In genomic region chr5:151014680-151015343, GRCh38 we compare ENCODE assay signal across 1 cellular context.
A peak's percentile ranks its signal among the peaks of the same experiment; 100 is the strongest.
TF ChIP-seq lines count a peak whose summit lies in the region.

No MANE protein-coding gene starts in this region.

TF ChIP-seq in HepG2, 621 proteins besides CTCF, POLR2A, EP300 and RAD21 (continued from another document and continues in another):
- peak; percentile 42; the same call in 1 of the 2 replicates for TF ChIP-seq AHDC1 (CRISPR knock-in tag; IDR thresholded peaks at IDR 0.05; ENCODE audit: borderline replicate concordance)
- no peak for TF ChIP-seq SP140L (CRISPR knock-in tag; IDR thresholded peaks at IDR 0.05; ENCODE audit: borderline replicate concordance)
- no peak for TF ChIP-seq SYNCRIP (IDR thresholded peaks at IDR 0.05; ENCODE audit: insufficient read depth, low read depth, low read length)
- TF ChIP-seq ZNF761 (CRISPR knock-in tag; conservative IDR thresholded peaks at IDR 0.05) = no peak
- no peak for TF ChIP-seq ZNF496 (CRISPR knock-in tag; IDR thresholded peaks at IDR 0.05; ENCODE audit: insufficient replicate concordance)
- no peak for TF ChIP-seq ZNF740 (CRISPR knock-in tag; IDR thresholded peaks at IDR 0.05)
- TF ChIP-seq KLF16 (CRISPR knock-in tag; IDR thresholded peaks at IDR 0.05) = no peak
- TF ChIP-seq ATF1 (CRISPR knock-in tag; IDR thresholded peaks at IDR 0.05) = peak; percentile 27; the same call in 1 of the 2 replicates
- TF ChIP-seq ZNF446 (CRISPR knock-in tag; IDR thresholded peaks at IDR 0.05) = no peak
- no peak for TF ChIP-seq ZSCAN21 (CRISPR knock-in tag; IDR thresholded peaks at IDR 0.05; ENCODE audit: borderline replicate concordance)
- no peak for TF ChIP-seq PRMT3 (CRISPR knock-in tag; IDR thresholded peaks at IDR 0.05; ENCODE audit: borderline replicate concordance, low read depth)
- TF ChIP-seq ZNF784 (CRISPR knock-in tag; IDR thresholded peaks at IDR 0.05; ENCODE audit: borderline replicate concordance) = no peak
- TF ChIP-seq MXD1 (CRISPR knock-in tag; IDR thresholded peaks at IDR 0.05) = no peak
- TF ChIP-seq ZNF574 (CRISPR knock-in tag; IDR thresholded peaks at IDR 0.05) = no peak
- TF ChIP-seq ZNF781 (CRISPR knock-in tag; IDR thresholded peaks at IDR 0.05; ENCODE audit: borderline replicate concordance, not compliant biosample characterization) = no peak
- no peak for TF ChIP-seq ZNF251 (CRISPR knock-in tag; IDR thresholded peaks at IDR 0.05)
- TF ChIP-seq CENPX (CRISPR knock-in tag; IDR thresholded peaks at IDR 0.05) = no peak
- TF ChIP-seq GLMP (CRISPR knock-in tag; IDR thresholded peaks at IDR 0.05; ENCODE audit: borderline replicate concordance) = no peak
- no peak for TF ChIP-seq ZNF530 (CRISPR knock-in tag; IDR thresholded peaks at IDR 0.05; ENCODE audit: low read depth)
- no peak for TF ChIP-seq ZNF326 (CRISPR knock-in tag; IDR thresholded peaks at IDR 0.05; ENCODE audit: borderline replicate concordance)
- no peak for TF ChIP-seq MED8 (CRISPR knock-in tag; IDR thresholded peaks at IDR 0.05; ENCODE audit: insufficient replicate concordance)
- no peak for TF ChIP-seq FOXK1 (CRISPR knock-in tag; IDR thresholded peaks at IDR 0.05; ENCODE audit: borderline replicate concordance, low read depth)
- TF ChIP-seq NFRKB (IDR thresholded peaks at IDR 0.05) = no peak
- TF ChIP-seq RARG (CRISPR knock-in tag; IDR thresholded peaks at IDR 0.05; ENCODE audit: low read depth) = no peak
- no peak for TF ChIP-seq ZSCAN25 (CRISPR knock-in tag; IDR thresholded peaks at IDR 0.05)
- TF ChIP-seq ZNF367 (CRISPR knock-in tag; IDR thresholded peaks at IDR 0.05; ENCODE audit: borderline replicate concordance) = no peak
- no peak for TF ChIP-seq ZFP36L1 (CRISPR knock-in tag; IDR thresholded peaks at IDR 0.05)
- no peak for TF ChIP-seq CHCHD3 (CRISPR knock-in tag; IDR thresholded peaks at IDR 0.05)
- TF ChIP-seq ZNF766 (CRISPR knock-in tag; IDR thresholded peaks at IDR 0.05; ENCODE audit: borderline replicate concordance) = no peak
- no peak for TF ChIP-seq KLF6 (CRISPR knock-in tag; IDR thresholded peaks at IDR 0.05)
- TF ChIP-seq PAWR (CRISPR knock-in tag; IDR thresholded peaks at IDR 0.05; ENCODE audit: borderline replicate concordance) = no peak
- TF ChIP-seq RXRA (CRISPR knock-in tag; IDR thresholded peaks at IDR 0.05) = no peak
- no peak for TF ChIP-seq ZNF549 (CRISPR knock-in tag; IDR thresholded peaks at IDR 0.05)
- no peak for TF ChIP-seq ZNF629 (CRISPR knock-in tag; conservative IDR thresholded peaks at IDR 0.05)
- no peak for TF ChIP-seq REL (CRISPR knock-in tag; conservative IDR thresholded peaks at IDR 0.05)
- TF ChIP-seq ZFP36 (IDR thresholded peaks at IDR 0.05; ENCODE audit: borderline replicate concordance, low read depth, low read length, partially characterized antibody) = no peak
- no peak for TF ChIP-seq DNMT1 (CRISPR knock-in tag; IDR thresholded peaks at IDR 0.05)
- TF ChIP-seq ZNF773 (CRISPR knock-in tag; IDR thresholded peaks at IDR 0.05; ENCODE audit: borderline replicate concordance) = no peak
- no peak for TF ChIP-seq RBM39 (IDR thresholded peaks at IDR 0.05; ENCODE audit: low read depth, low read length, poor library complexity, severe bottlenecking)
- TF ChIP-seq NR2C2 (CRISPR knock-in tag; IDR thresholded peaks at IDR 0.05; ENCODE audit: borderline replicate concordance) = no peak
- no peak for TF ChIP-seq ZC3H13 (CRISPR knock-in tag; IDR thresholded peaks at IDR 0.05)
- TF ChIP-seq CSRNP1 (CRISPR knock-in tag; IDR thresholded peaks at IDR 0.05) = no peak
- no peak for TF ChIP-seq NR0B2 (CRISPR knock-in tag; IDR thresholded peaks at IDR 0.05)
- TF ChIP-seq ZNF337 (CRISPR knock-in tag; IDR thresholded peaks at IDR 0.05; ENCODE audit: borderline replicate concordance, low read depth) = no peak
- TF ChIP-seq USF2 (IDR thresholded peaks at IDR 0.05; ENCODE audit: low read depth, low read length) = no peak
- TF ChIP-seq USF2 (CRISPR knock-in tag; IDR thresholded peaks at IDR 0.05; ENCODE audit: borderline replicate concordance) = no peak
- no peak for TF ChIP-seq SRSF4 (IDR thresholded peaks at IDR 0.05; ENCODE audit: low read depth, low read length, poor library complexity, severe bottlenecking)
- no peak for TF ChIP-seq DR1 (CRISPR knock-in tag; IDR thresholded peaks at IDR 0.05)
- no peak for TF ChIP-seq TBL1XR1 (IDR thresholded peaks at IDR 0.05; ENCODE audit: borderline replicate concordance, low read length, partially characterized antibody)
- no peak for TF ChIP-seq ZNF691 (CRISPR knock-in tag; IDR thresholded peaks at IDR 0.05; ENCODE audit: borderline replicate concordance, low read depth)
- no peak for TF ChIP-seq MYNN (CRISPR knock-in tag; IDR thresholded peaks at IDR 0.05; ENCODE audit: low read depth)
- no peak for TF ChIP-seq ZNF639 (CRISPR knock-in tag; conservative IDR thresholded peaks at IDR 0.05)
- TF ChIP-seq EHMT2 (IDR thresholded peaks at IDR 0.05; ENCODE audit: borderline replicate concordance, low read depth, low read length) = no peak
